In genomic region chr7:50304158-50304910, GRCh38 we compare ENCODE assay signal across 8 cellular contexts. TPM values are rescaled to one million over a fixed set of nuclear protein-coding genes. Genes with fewer than 3 reads are reported as not detected.
DNase-seq lines count a peak whose midpoint lies in the region; ATAC-seq lines count a peak whose summit lies in the region.

IKZF1 (plus strand) TSS chr7:50304716; CDS start chr7:50319062, 14,346 bp downstream.

- H3K27ac ChIP-seq in SK-N-MC (no peak within 1 kb of the TSS), adipose tissue (ENCODE audit: low read depth, low read length) (peak within 1 kb of the TSS; percentile 44)

- no peaks in the 10 kb centered on the region for H3K36me3 ChIP-seq in SK-N-MC (ENCODE audit: insufficient read depth, low read length)

- H3K9me3 ChIP-seq in SK-N-MC (ENCODE audit: low read depth, low read length), result no peaks in the 10 kb centered on the region

- H3K9ac ChIP-seq in SK-N-MC (ENCODE audit: insufficient read length), result no peak within 1 kb of the TSS

- peak; percentile 37 for ATAC-seq in GM19025 (IDR thresholded peaks at IDR 0.05; ENCODE audit: low read depth, unreplicated experiment)
- peak; percentile 47 for ATAC-seq in HG03025 (IDR thresholded peaks at IDR 0.05; ENCODE audit: low FRiP score, unreplicated experiment)

- 0 to 1% (median 1%) methylated on average over 70 to 102 of the region's 102 CpGs for WGBS in adipose tissue, 3 donors

- peak within 1 kb of the TSS; percentile 55 for H3K4me3 ChIP-seq in SK-N-MC

- DNase-seq in SK-N-MC (ENCODE audit: low read depth, low spot score), result no peak
- DNase-seq in iPS-NIHi7 (ENCODE audit: extremely low spot score), result peak; percentile 44
- DNase-seq in stimulated activated CD4-positive, alpha-beta T cell treated with anti-CD3 and anti-CD28 coated beads, Interleukin-15, amount 100 ng/mL, for 1 hour (ENCODE audit: low read depth in 1 of 2, low spot score in 1 of 2), result peak; percentile 40 to 69
- DNase-seq in LoVo (ENCODE audit: low spot score), result no peak
- no peak for DNase-seq in NCI-H446 treated with DMSO at 0.1 percent for 48 hours (lab: John Stamatoyannopoulos, UW)

RNA-seq across cellular contexts. Expression of gene IKZF1, which starts in this region (rescaled TPM):
- polyA plus RNA-seq in adipose tissue, result 1 to 10 TPM; 1.3 to 3.9 (median 3.4) TPM

Comparison
In these comparisons a context has a peak if more than half of its experiments do, and no peak if none do; other contexts are left out.
1. DNase-seq: peak in iPS-NIHi7 (single experiment) and stimulated activated CD4-positive, alpha-beta T cell treated with anti-CD3 and anti-CD28 coated beads, Interleukin-15, amount 100 ng/mL, for 1 hour (2 of 2); none in SK-N-MC (single experiment), LoVo (single experiment) and NCI-H446 treated with DMSO at 0.1 percent for 48 hours (single experiment).